Comparison of ENCODE assay signal across 25 cellular contexts in genomic region chr7:72334733-72335132, GRCh38.
DNase-seq lines count a peak whose midpoint lies in the region; ATAC-seq and TF ChIP-seq lines count a peak whose summit lies in the region.
"Had no signal": no experiment of that assay in that cellular context is flagged by ENCODE, and none has a peak within 500 bp of the region (broad histone marks: within the 10 kb centered on the region; RNA-seq: fewer than 3 reads in every experiment).

No MANE protein-coding gene starts in this region.

- H3K27me3 Mint-ChIP-seq in endodermal cell (ENCODE audit: insufficient read depth) (peaks cover 35% of the 10 kb centered on the region), type B pancreatic cell (peaks cover 73% of the 10 kb centered on the region)

- H3K27me3 ChIP-seq in endodermal cell (ENCODE audit: control insufficient read depth, insufficient read depth, low read length, poor library complexity, severe bottlenecking) (peaks cover 24% of the 10 kb centered on the region), neural cell (ENCODE audit: insufficient read depth, low read depth, low read length) (peaks cover 40% of the 10 kb centered on the region)

- 86 to 92% methylated on average over 5 of the region's 5 CpGs for WGBS in endodermal cell (ENCODE audit: insufficient coverage in 1 of 2, insufficient read length in 1 of 2), 2 experiments

- no peak for TF ChIP-seq EP300 in neural cell (conservative IDR thresholded peaks at IDR 0.05; ENCODE audit: poor library complexity, severe bottlenecking)

- no peak overlapping the region for H3K27ac ChIP-seq in endodermal cell (ENCODE audit: low read depth, low read length)
- no peak overlapping the region for H3K27ac ChIP-seq in neural cell (ENCODE audit: low read length)
- H3K27ac ChIP-seq: SJSA1 had no signal

- H3K4me1 Mint-ChIP-seq in endodermal cell (peaks cover 11% of the 10 kb centered on the region), type B pancreatic cell (ENCODE audit: unreplicated experiment) (no peaks in the 10 kb centered on the region)
- H3K4me1 Mint-ChIP-seq: CD8-positive, alpha-beta memory T cell had no signal

- H3K9me3 Mint-ChIP-seq in endodermal cell: peaks cover 28% of the 10 kb centered on the region
- H3K9me3 Mint-ChIP-seq in type B pancreatic cell: peaks cover 11% of the 10 kb centered on the region

- TF ChIP-seq CTCF in endodermal cell (conservative IDR thresholded peaks at IDR 0.05): no peak
- no peak for TF ChIP-seq CTCF in neural cell (IDR thresholded peaks at IDR 0.05; ENCODE audit: poor library complexity, severe bottlenecking)
- no peak for TF ChIP-seq CTCF in type B pancreatic cell (conservative IDR thresholded peaks at IDR 0.05)

- H3K4me3 ChIP-seq in endodermal cell (ENCODE audit: low read length) (no peak overlapping the region), neural cell (ENCODE audit: low read length) (peak overlapping the region; percentile 97)
- H3K4me3 ChIP-seq: SJSA1 had no signal

- H4K20me1 ChIP-seq in neural cell (ENCODE audit: insufficient read depth): no peaks in the 10 kb centered on the region

- H3F3A ChIP-seq in neural cell (ENCODE audit: insufficient read depth, low read length, poor library complexity, severe bottlenecking): no peaks in the 10 kb centered on the region

- H2AFZ ChIP-seq in neural cell (ENCODE audit: low read depth, low read length): no peak overlapping the region

- peaks cover 4% of the 10 kb centered on the region for H3K4me1 ChIP-seq in endodermal cell (ENCODE audit: control insufficient read depth, insufficient read depth, low read length)
- H3K4me1 ChIP-seq: BE2C, SJSA1 had no signal

- no peak for TF ChIP-seq RAD21 in neural cell (conservative IDR thresholded peaks at IDR 0.05)

- H3K36me3 Mint-ChIP-seq in endodermal cell (ENCODE audit: low read depth): peaks cover 13% of the 10 kb centered on the region
- H3K36me3 Mint-ChIP-seq in type B pancreatic cell: peaks cover 4% of the 10 kb centered on the region
- H3K36me3 Mint-ChIP-seq: CD14-positive monocyte had no signal

- no peaks in the 10 kb centered on the region for H3K9me2 ChIP-seq in neural cell (ENCODE audit: insufficient read depth, low read length)

- H3K9ac ChIP-seq in endodermal cell (ENCODE audit: extremely low read depth, low read length, poor library complexity, severe bottlenecking) (no peak overlapping the region), neural cell (ENCODE audit: low read length) (no peak overlapping the region)

- no peaks in the 10 kb centered on the region for H3K79me2 ChIP-seq in neural cell (replicated peaks; ENCODE audit: insufficient read depth, low read length)

- H3K9me3 ChIP-seq in endodermal cell (ENCODE audit: control insufficient read depth, low read length) (peaks cover 22% of the 10 kb centered on the region), neural cell (ENCODE audit: low read length) (no peaks in the 10 kb centered on the region)
- H3K9me3 ChIP-seq: BE2C, SJSA1 had no signal

- H3K27ac Mint-ChIP-seq in endodermal cell: no peak overlapping the region
- H3K27ac Mint-ChIP-seq in type B pancreatic cell: no peak overlapping the region
- H3K27ac Mint-ChIP-seq: CD14-positive monocyte; CD8-positive, alpha-beta memory T cell had no signal

- no peaks in the 10 kb centered on the region for H3K36me3 ChIP-seq in endodermal cell (ENCODE audit: control insufficient read depth, insufficient read depth, low read length)
- no peaks in the 10 kb centered on the region for H3K36me3 ChIP-seq in neural cell (ENCODE audit: insufficient read depth, low read length)
- H3K36me3 ChIP-seq: BE2C, SJSA1 had no signal

- H3K4me3 Mint-ChIP-seq in endodermal cell (peak overlapping the region; percentile 74), type B pancreatic cell (peak overlapping the region; percentile 74)
- H3K4me3 Mint-ChIP-seq: CD8-positive, alpha-beta memory T cell had no signal

- ATAC-seq in HG02884 (IDR thresholded peaks at IDR 0.05; ENCODE audit: unreplicated experiment): no peak

- H3K4me2 ChIP-seq in neural cell (ENCODE audit: low read length): no peak overlapping the region

- DNase-seq in NCI-H82 (lab: John Stamatoyannopoulos, UW) (peak; percentile 35), NCI-H82 treated with DMSO at 0.1 percent for 48 hours (lab: John Stamatoyannopoulos, UW; ENCODE audit: unreplicated experiment) (no peak), endodermal cell (no peak), type B pancreatic cell (ENCODE audit: extremely low spot score, unreplicated experiment) (peak; percentile 36), NCI-H2081 (lab: John Stamatoyannopoulos, UW) (no peak)
- no peak for DNase-seq in activated naive CD4-positive, alpha-beta T cell treated with Interleukin-2 at 50 U/mL for 16 hours
- DNase-seq: 8988T; ACHN; BE2C; CD8-positive, alpha-beta memory T cell; GOT3; NCI-H1092; NCI-H1417 treated with DMSO at 0.1 percent for 48 hours; NCI-H1694 treated with DMSO at 0.1 percent for 48 hours; NCI-H2081 treated with DMSO at 0.1 percent for 48 hours; NCI-H2171; NCI-H226; NCI-H510A treated with DMSO at 0.1 percent for 48 hours; NCI-H774; Right ventricle myocardium superior; RPMI8226 had no signal

TF ChIP-seq in neural cell, 6 proteins besides CTCF, POLR2A, EP300 and RAD21:
- TF ChIP-seq TAF1 (IDR thresholded peaks at IDR 0.05; ENCODE audit: low read depth): no peak
- TF ChIP-seq POLR2AphosphoS5 (IDR thresholded peaks at IDR 0.05): no peak
- TF ChIP-seq MXI1 (conservative IDR thresholded peaks at IDR 0.05; ENCODE audit: poor library complexity, severe bottlenecking): no peak
- no peak for TF ChIP-seq EZH2 (IDR thresholded peaks at IDR 0.05; ENCODE audit: borderline replicate concordance, insufficient read depth, low read length, poor library complexity, severe bottlenecking)
- no peak for TF ChIP-seq REST (IDR thresholded peaks at IDR 0.05; ENCODE audit: borderline replicate concordance)
- no peak for TF ChIP-seq SMC3 (conservative IDR thresholded peaks at IDR 0.05; ENCODE audit: poor library complexity)

Comparison
In these comparisons a context has a peak if more than half of its experiments do, and no peak if none do; other contexts are left out.
1. DNase-seq: peak in NCI-H82 (single experiment) and type B pancreatic cell (single experiment); none in NCI-H82 treated with DMSO at 0.1 percent for 48 hours (single experiment), endodermal cell (single experiment), NCI-H2081 (0 of 2) and activated naive CD4-positive, alpha-beta T cell treated with Interleukin-2 at 50 U/mL for 16 hours (single experiment).